32 cellular contexts compared by ENCODE assay signal in genomic region chr2:142398212-142398611, GRCh38.
DNase-seq lines count a peak whose midpoint lies in the region; ATAC-seq, FAIRE-seq and TF ChIP-seq lines count a peak whose summit lies in the region.
"Had no signal": no experiment of that assay in that cellular context is flagged by ENCODE, and none has a peak within 500 bp of the region (broad histone marks: within the 10 kb centered on the region; RNA-seq: fewer than 3 reads in every experiment).

No MANE protein-coding gene starts in this region.

- no peaks in the 10 kb centered on the region for H3K27me3 ChIP-seq in K562 (ENCODE audit: control insufficient read depth in 2 of 2, insufficient read depth in 2 of 2, low read length in 2 of 2)
- no peaks in the 10 kb centered on the region for H3K27me3 ChIP-seq in body of pancreas
- H3K27me3 ChIP-seq: BE2C; BLaER1; BLaER1 treated with 17β-estradiol and CSF1 and Interleukin-3, amounts not matched to agents 10 nM and 100 nM had no signal

- TF ChIP-seq EP300 in A549 (IDR thresholded peaks at IDR 0.05) (no peak), K562 (IDR thresholded peaks at IDR 0.05; ENCODE audit: low read length) (no peak)

- H2AFZ ChIP-seq in K562 (ENCODE audit: low read depth, low read length): no peak overlapping the region

- intact Hi-C loops in K562 (cut with micrococcal nuclease) (no loop called here), body of pancreas (cut with DNase I) (no loop called here)

- H3K9me1 ChIP-seq in K562 (ENCODE audit: control insufficient read depth, insufficient read depth, low read length): no peaks in the 10 kb centered on the region

- TF ChIP-seq POLR2A in A549 (IDR thresholded peaks at IDR 0.05; ENCODE audit: low read length) (no peak), K562 (conservative IDR thresholded peaks at IDR 0.05) (no peak), body of pancreas (IDR thresholded peaks at IDR 0.05) (no peak)

- no peak for TF ChIP-seq CTCF in A549 (IDR thresholded peaks at IDR 0.05)
- TF ChIP-seq CTCF in HEK293 (tag by site-specific recombination; IDR thresholded peaks at IDR 0.05): no peak
- no peak for TF ChIP-seq CTCF in K562 (IDR thresholded peaks at IDR 0.05 in 2 of 3, conservative IDR thresholded peaks at IDR 0.05 in 1 of 3; ENCODE audit: insufficient read depth in 2 of 3, low read depth in 1 of 3, low read length in 3 of 3)
- no peak for TF ChIP-seq CTCF in body of pancreas (IDR thresholded peaks at IDR 0.05)

- no peaks in the 10 kb centered on the region for H4K20me1 ChIP-seq in K562 (replicated peaks; ENCODE audit: control insufficient read depth, insufficient read depth, low read length)
- H4K20me1 ChIP-seq: BLaER1; BLaER1 treated with 17β-estradiol and CSF1 and Interleukin-3, amounts not matched to agents 10 nM and 100 nM had no signal

- CTCF ChIA-PET in A549 (lab: Yijun Ruan, JAX) (no interaction called here), HEK293 (lab: Yijun Ruan, JAX) (interaction anchor here (0.7 to 1.1 kb wide), 2 partner anchors 19 to 104 kb away, joined by 3 to 4 read pairs; no protein-coding TSS in a partner anchor), K562 (lab: Yijun Ruan, JAX; ENCODE audit: low intra/inter-chr PET ratio) (no interaction called here)

- H3K27ac ChIP-seq in A549 (no peak overlapping the region), HEK293 (ENCODE audit: extremely low read depth, low read depth, low read length) (no peak overlapping the region), K562 (ENCODE audit: extremely low read depth, low read depth, low read length) (no peak overlapping the region), body of pancreas (no peak overlapping the region)
- H3K27ac ChIP-seq: 22Rv1; BLaER1; BLaER1 treated with 17β-estradiol and CSF1 and Interleukin-3, amounts not matched to agents 10 nM and 100 nM; C4-2B had no signal

- H3K79me2 ChIP-seq in K562 (ENCODE audit: control insufficient read depth, insufficient read depth, low read length): no peaks in the 10 kb centered on the region

- TF ChIP-seq RAD21 in A549 (conservative IDR thresholded peaks at IDR 0.05 in 1 of 2, IDR thresholded peaks at IDR 0.05 in 1 of 2) (no peak), K562 (CRISPR knock-in tag; conservative IDR thresholded peaks at IDR 0.05 in 1 of 2, IDR thresholded peaks at IDR 0.05 in 1 of 2) (no peak)

- peaks cover 11% of the 10 kb centered on the region; the same call in 1 of the 3 replicates for H3K9me3 ChIP-seq in A549
- no peaks in the 10 kb centered on the region; the same call in none of the 2 replicates for H3K9me3 ChIP-seq in HEK293 (ENCODE audit: control insufficient read depth, insufficient read depth, low read depth, low read length)
- no peaks in the 10 kb centered on the region; the same call in 1 of the 2 replicates for H3K9me3 ChIP-seq in K562 (replicated peaks; ENCODE audit: control insufficient read depth, insufficient read depth, low read depth, low read length)
- peaks cover 0 to 10% (median 0%) of the 10 kb centered on the region in 3 donors for H3K9me3 ChIP-seq in body of pancreas
- H3K9me3 ChIP-seq: BE2C, Caco-2 had no signal

- no peak for FAIRE-seq in A549 (lab: Jason Lieb, UNC)
- no peak for FAIRE-seq in K562 (lab: Jason Lieb, UNC)
- FAIRE-seq in RCC 7860 (lab: Jason Lieb, UNC): no peak
- FAIRE-seq: A204.1, D721Med had no signal

- no TSS peak for BruUV-seq in K562 (replicated peaks; lab: Mats Ljungman, UMichigan)

- in situ Hi-C loops in K562 (cut with MboI): no loop called here

- H3K4me1 ChIP-seq in A549 (no peaks in the 10 kb centered on the region), HEK293 (ENCODE audit: control insufficient read depth, insufficient read depth, low read length) (no peaks in the 10 kb centered on the region), K562 (replicated peaks in 1 of 2; ENCODE audit: control insufficient read depth in 2 of 2, insufficient read depth in 2 of 2, low read length in 2 of 2) (no peaks in the 10 kb centered on the region), body of pancreas (no peaks in the 10 kb centered on the region)
- H3K4me1 ChIP-seq: BE2C; BLaER1; BLaER1 treated with 17β-estradiol and CSF1 and Interleukin-3, amounts not matched to agents 10 nM and 100 nM; Caco-2 had no signal

- no peak overlapping the region for H3K9ac ChIP-seq in K562 (ENCODE audit: insufficient read depth in 1 of 2, low read depth in 2 of 2, low read length in 2 of 2)
- H3K9ac ChIP-seq: BLaER1; BLaER1 treated with 17β-estradiol and CSF1 and Interleukin-3, amounts not matched to agents 10 nM and 100 nM had no signal

- no peak for DNase-seq in A549 (ENCODE audit: low read depth in 1 of 2, low spot score in 1 of 2)
- DNase-seq in K562 (ENCODE audit: extremely low read depth in 1 of 4, low spot score in 3 of 4): no peak
- no peak for DNase-seq in body of pancreas
- no peak for DNase-seq in SIG-M5 (lab: John Stamatoyannopoulos, UW)
- no peak for DNase-seq in RCC 7860 (ENCODE audit: low spot score)
- DNase-seq: 8988T; ACHN; AML-193; BE2C; C1 segment of cervical spinal cord; Caco-2; Calu3; CD4-positive, alpha-beta memory T cell; CD4-positive, alpha-beta T cell; CD4-positive, CD25-positive, alpha-beta regulatory T cell; CD8-positive, alpha-beta memory T cell; CD8-positive, alpha-beta T cell; COR-L47; DMS 273 treated with DMSO at 0.1 percent for 48 hours; DMS153; DMS53; DMS79; DMS79 treated with DMSO at 0.1 percent for 48 hours; DND-41; EL had no signal

- POLR2A ChIA-PET in A549 (lab: Yijun Ruan, JAX): no interaction called here
- POLR2A ChIA-PET in HEK293 (lab: Yijun Ruan, JAX): no interaction called here
- POLR2A ChIA-PET in K562 (lab: Yijun Ruan, JAX): no interaction called here

- H3K4me3 ChIP-seq in A549 (no peak overlapping the region), HEK293 (ENCODE audit: low read depth, low read length) (no peak overlapping the region), K562 (no peak overlapping the region), body of pancreas (no peak overlapping the region)
- H3K4me3 ChIP-seq: BLaER1; BLaER1 treated with 17β-estradiol and CSF1 and Interleukin-3, amounts not matched to agents 10 nM and 100 nM had no signal

- ATAC-seq in A549 (no peak), K562 (no peak), body of pancreas (no peak)
- ATAC-seq: CD8-positive, alpha-beta T cell had no signal

- 0% methylated on average over 1 of the region's 1 CpG for WGBS in A549 (ENCODE audit: missing lambda C conversion rate)
- 0% methylated on average over 1 of the region's 1 CpG for WGBS in K562 (ENCODE audit: insufficient coverage, low coverage, missing lambda C conversion rate)
- WGBS in body of pancreas, 2 donors: 17 to 26% methylated on average over 1 of the region's 1 CpG

- no peak overlapping the region for H3K4me2 ChIP-seq in A549
- no peak overlapping the region for H3K4me2 ChIP-seq in K562 (ENCODE audit: insufficient read depth, low read length)
- H3K4me2 ChIP-seq: BLaER1; BLaER1 treated with 17β-estradiol and CSF1 and Interleukin-3, amounts not matched to agents 10 nM and 100 nM had no signal

- H3K36me3 ChIP-seq in HEK293 (ENCODE audit: control insufficient read depth in 2 of 2, insufficient read depth in 1 of 2, low read length in 2 of 2) (no peaks in the 10 kb centered on the region), K562 (ENCODE audit: control insufficient read depth, insufficient read depth, low read length) (no peaks in the 10 kb centered on the region), body of pancreas (replicated peaks in 1 of 2; ENCODE audit: insufficient read depth in 1 of 2, low read depth in 2 of 2) (no peaks in the 10 kb centered on the region)
- H3K36me3 ChIP-seq: BE2C; BLaER1; BLaER1 treated with 17β-estradiol and CSF1 and Interleukin-3, amounts not matched to agents 10 nM and 100 nM had no signal

TF ChIP-seq in A549, 52 proteins besides CTCF, POLR2A, EP300 and RAD21:
- TF ChIP-seq ESRRA (IDR thresholded peaks at IDR 0.05; ENCODE audit: borderline replicate concordance, low read length) (no peak), ZFP36 (IDR thresholded peaks at IDR 0.05; ENCODE audit: borderline replicate concordance, partially characterized antibody) (peak; percentile 76)

TF ChIP-seq in HEK293, 187 proteins besides CTCF, POLR2A, EP300 and RAD21:
- peak; percentile 83 for TF ChIP-seq ZNF585B (tag by site-specific recombination; IDR thresholded peaks at IDR 0.05)
- no peak for TF ChIP-seq ZNF610 (tag by site-specific recombination; IDR thresholded peaks at IDR 0.05; ENCODE audit: borderline replicate concordance)
- TF ChIP-seq SETDB1 (IDR thresholded peaks at IDR 0.05; ENCODE audit: insufficient read length, low read length): peak; percentile 76
- TF ChIP-seq TRIM28 (IDR thresholded peaks at IDR 0.05; ENCODE audit: borderline replicate concordance, low read length): peak; percentile 91; the same call in 1 of the 2 replicates
- no peak for TF ChIP-seq ZNF121 (tag by site-specific recombination; IDR thresholded peaks at IDR 0.05)

TF ChIP-seq in K562, 482 proteins besides CTCF, POLR2A, EP300 and RAD21:
- TF ChIP-seq ZFP36 (IDR thresholded peaks at IDR 0.05; ENCODE audit: low read depth, low read length, partially characterized antibody) (peak; percentile 34), THRA (IDR thresholded peaks at IDR 0.05) (no peak)
